In genomic region chr5:13412040-13412595, GRCh38 we compare ENCODE assay signal across 24 cellular contexts.
"Had no signal": no experiment of that assay in that cellular context is flagged by ENCODE, and none has a peak within 500 bp of the region (broad histone marks: within the 10 kb centered on the region; RNA-seq: fewer than 3 reads in every experiment).

No MANE protein-coding gene starts in this region.

- H3K9me3 Mint-ChIP-seq: activated CD4-positive, alpha-beta T cell treated with anti-CD3 and anti-CD28 coated beads, Interleukin-2, amount 10 ng/mL, durations not matched to agents 24 days and 14 days had no signal

- H3K36me3 ChIP-seq: adrenal gland, esophagus muscularis mucosa, gastroesophageal sphincter, heart left ventricle, left lung, suprapubic skin had no signal

- H3K4me1 Mint-ChIP-seq: activated CD4-positive, alpha-beta T cell treated with anti-CD3 and anti-CD28 coated beads, Interleukin-2, amount 10 ng/mL, durations not matched to agents 24 days and 14 days; nephron progenitor cell; stimulated activated naive CD8-positive, alpha-beta T cell treated with anti-CD3 and anti-CD28 coated beads, Interleukin-15, amount 100 ng/mL, for 72 hours had no signal

- DNase-seq: activated CD4-positive, alpha-beta T cell treated with anti-CD3 and anti-CD28 coated beads, Interleukin-2, amount 10 ng/mL, durations not matched to agents 24 days and 14 days; activated CD8-positive, alpha-beta memory T cell treated with anti-CD3 and anti-CD28 coated beads, Interleukin-2, amount 50 U/mL, for 4 hours; activated CD8-positive, alpha-beta T cell treated with anti-CD3 and anti-CD28 coated beads, Interleukin-2, amount 10 ng/mL, durations not matched to agents 7 days and 5 days; activated effector memory CD4-positive, alpha-beta T cell treated with Interleukin-2 at 50 U/mL for 16 hours; activated T-cell treated with anti-CD3 and anti-CD28 coated beads, Interleukin-2, amount 50 U/mL, for 4 hours; adrenal gland; cerebellar nuclear complex; effector CD8-positive, alpha-beta T cell; heart left ventricle; left lung; nephron progenitor cell; nucleus accumbens; stimulated activated CD4-positive, alpha-beta T cell treated with anti-CD3 and anti-CD28 coated beads, Interleukin-4, amount 100 ng/mL, for 1 hour; stimulated activated naive CD8-positive, alpha-beta T cell treated with anti-CD3 and anti-CD28 coated beads, Interleukin-15, amount 100 ng/mL, for 72 hours; T1000; trophoblast cell had no signal

- H3K27me3 Mint-ChIP-seq: activated CD4-positive, alpha-beta T cell treated with anti-CD3 and anti-CD28 coated beads, Interleukin-2, amount 10 ng/mL, durations not matched to agents 24 days and 14 days; stimulated activated naive CD8-positive, alpha-beta T cell treated with anti-CD3 and anti-CD28 coated beads, Interleukin-15, amount 100 ng/mL, for 72 hours had no signal

- H3K27ac ChIP-seq: adrenal gland, esophagus muscularis mucosa, gastroesophageal sphincter, heart left ventricle, left lung, suprapubic skin had no signal

- H3K4me2 ChIP-seq: smooth muscle cell had no signal

- H3K27ac Mint-ChIP-seq: activated CD4-positive, alpha-beta T cell treated with anti-CD3 and anti-CD28 coated beads, Interleukin-2, amount 10 ng/mL, durations not matched to agents 24 days and 14 days; activated CD8-positive, alpha-beta T cell treated with anti-CD3 and anti-CD28 coated beads, Interleukin-2, amount 10 ng/mL, durations not matched to agents 7 days and 5 days; activated naive CD4-positive, alpha-beta T cell treated with anti-CD3 and anti-CD28 coated beads, Interleukin-2, amount 50 U/mL, for 72 hours; nephron progenitor cell; stimulated activated naive CD8-positive, alpha-beta T cell treated with anti-CD3 and anti-CD28 coated beads, Interleukin-15, amount 100 ng/mL, for 72 hours had no signal

- H3K4me1 ChIP-seq: adrenal gland, esophagus muscularis mucosa, gastroesophageal sphincter, heart left ventricle, left lung, suprapubic skin had no signal

- H3K36me3 Mint-ChIP-seq: activated naive CD4-positive, alpha-beta T cell treated with anti-CD3 and anti-CD28 coated beads, Interleukin-2, amount 50 U/mL, for 72 hours had no signal

- ATAC-seq: activated CD8-positive, alpha-beta T cell treated with anti-CD3 and anti-CD28 coated beads, Interleukin-2, amount 10 ng/mL, durations not matched to agents 7 days and 5 days; activated naive CD4-positive, alpha-beta T cell treated with anti-CD3 and anti-CD28 coated beads, Interleukin-2, amount 50 U/mL, for 72 hours; activated T-cell treated with anti-CD3 and anti-CD28 coated beads, Interleukin-2, amount 50 U/mL, for 4 hours; gastroesophageal sphincter; heart left ventricle; left lung; sciatic nerve; stimulated activated naive CD8-positive, alpha-beta T cell treated with anti-CD3 and anti-CD28 coated beads, Interleukin-15, amount 100 ng/mL, for 72 hours had no signal

- H3K4me3 ChIP-seq: adrenal gland, esophagus muscularis mucosa, gastroesophageal sphincter, heart left ventricle, left lung, smooth muscle cell, suprapubic skin had no signal

- H3K4me3 Mint-ChIP-seq: activated CD4-positive, alpha-beta T cell treated with anti-CD3 and anti-CD28 coated beads, Interleukin-2, amount 10 ng/mL, durations not matched to agents 24 days and 14 days; activated CD8-positive, alpha-beta T cell treated with anti-CD3 and anti-CD28 coated beads, Interleukin-2, amount 10 ng/mL, durations not matched to agents 7 days and 5 days; activated T-cell treated with anti-CD3 and anti-CD28 coated beads, Interleukin-2, amount 50 U/mL, for 4 hours; nephron progenitor cell; stimulated activated naive CD8-positive, alpha-beta T cell treated with anti-CD3 and anti-CD28 coated beads, Interleukin-15, amount 100 ng/mL, for 72 hours had no signal

- FAIRE-seq: astrocyte, bronchial epithelial cell had no signal

- H3K27me3 ChIP-seq: adrenal gland, esophagus muscularis mucosa, gastroesophageal sphincter, heart left ventricle, left lung, suprapubic skin had no signal

- H3K9me3 ChIP-seq: adrenal gland, esophagus muscularis mucosa, gastroesophageal sphincter, suprapubic skin had no signal
